11 cellular contexts compared by ENCODE assay signal in genomic region chr5:73654171-73654811, GRCh38. TPM values are rescaled to one million over a fixed set of nuclear protein-coding genes. Genes with fewer than 3 reads are reported as not detected.
DNase-seq lines count a peak whose midpoint lies in the region; ATAC-seq, FAIRE-seq and TF ChIP-seq lines count a peak whose summit lies in the region.
"Had no signal": no experiment of that assay in that cellular context is flagged by ENCODE, and none has a peak within 500 bp of the region (broad histone marks: within the 10 kb centered on the region; RNA-seq: fewer than 3 reads in every experiment).

No MANE protein-coding gene starts in this region.

- peak; percentile 76 for FAIRE-seq in GM18507 (lab: Jason Lieb, UNC)

- H3K27ac Mint-ChIP-seq in osteocyte (ENCODE audit: unreplicated experiment) (peak overlapping the region; percentile 97), progenitor cell of endocrine pancreas (no peak overlapping the region)
- H3K27ac Mint-ChIP-seq: activated naive CD8-positive, alpha-beta T cell; T-helper 1 cell treated with Interleukin-12 subunit alpha and Interleukin-12 subunit beta and Interleukin-4 antibody, amounts not matched to agents 30 μg/mL and 1 μg/mL, for 36 hours had no signal

- TF ChIP-seq CTCF in osteocyte (IDR thresholded peaks at IDR 0.05) (no peak), progenitor cell of endocrine pancreas (IDR thresholded peaks at IDR 0.05; ENCODE audit: unreplicated experiment) (no peak)

- peak; percentile 68 for ATAC-seq in HG03039 (IDR thresholded peaks at IDR 0.05; ENCODE audit: unreplicated experiment)
- no peak for ATAC-seq in GM18907 (IDR thresholded peaks at IDR 0.05; ENCODE audit: unreplicated experiment)

- H3K27me3 Mint-ChIP-seq in osteocyte (ENCODE audit: unreplicated experiment) = no peaks in the 10 kb centered on the region
- peaks cover 16% of the 10 kb centered on the region for H3K27me3 Mint-ChIP-seq in progenitor cell of endocrine pancreas

- H3K4me1 Mint-ChIP-seq in osteocyte (ENCODE audit: unreplicated experiment) (peaks cover 78% of the 10 kb centered on the region), progenitor cell of endocrine pancreas (ENCODE audit: low read depth) (peaks cover 2% of the 10 kb centered on the region)

- H3K36me3 Mint-ChIP-seq in osteocyte (ENCODE audit: unreplicated experiment) = peaks cover 20% of the 10 kb centered on the region
- no peaks in the 10 kb centered on the region for H3K36me3 Mint-ChIP-seq in progenitor cell of endocrine pancreas (ENCODE audit: insufficient read depth)
- H3K36me3 Mint-ChIP-seq: activated naive CD8-positive, alpha-beta T cell had no signal

- DNase-seq in GM18507 (ENCODE audit: extremely low spot score, insufficient read length, low read depth) = no peak
- DNase-seq in astrocyte of the hippocampus (ENCODE audit: low read depth, low spot score) = peak; percentile 23
- no peak for DNase-seq in osteocyte (ENCODE audit: extremely low spot score, unreplicated experiment)
- DNase-seq in NOMO-1 (lab: John Stamatoyannopoulos, UW; ENCODE audit: unreplicated experiment in 2 of 2) = no peak
- no peak for DNase-seq in NCI-H1694 treated with DMSO at 0.1 percent for 48 hours (lab: John Stamatoyannopoulos, UW)
- no peak for DNase-seq in progenitor cell of endocrine pancreas (ENCODE audit: low spot score, unreplicated experiment)
- DNase-seq: MV-4-11 had no signal

- no peaks in the 10 kb centered on the region for H3K9me3 Mint-ChIP-seq in osteocyte (ENCODE audit: unreplicated experiment)
- H3K9me3 Mint-ChIP-seq in progenitor cell of endocrine pancreas (ENCODE audit: low read depth) = no peaks in the 10 kb centered on the region
- H3K9me3 Mint-ChIP-seq: T-helper 1 cell treated with Interleukin-12 subunit alpha and Interleukin-12 subunit beta and Interleukin-4 antibody, amounts not matched to agents 30 μg/mL and 1 μg/mL, for 36 hours had no signal

- H3K4me3 Mint-ChIP-seq in osteocyte (ENCODE audit: unreplicated experiment) = no peak overlapping the region
- H3K4me3 Mint-ChIP-seq in progenitor cell of endocrine pancreas (ENCODE audit: low read depth) = no peak overlapping the region
- H3K4me3 Mint-ChIP-seq: activated naive CD8-positive, alpha-beta T cell; T-helper 1 cell treated with Interleukin-12 subunit alpha and Interleukin-12 subunit beta and Interleukin-4 antibody, amounts not matched to agents 30 μg/mL and 1 μg/mL, for 36 hours had no signal

RNA-seq across cellular contexts. Expression of gene ARHGEF28, which starts 28.3 kb away (rescaled TPM):
- total RNA-seq in osteocyte (44.9 and 45.3 TPM in 2 replicates), progenitor cell of endocrine pancreas (15.0 and 17.0 TPM in 2 replicates)
